Comparison of ENCODE assay signal across 8 cellular contexts in the genomic region with DNA sequence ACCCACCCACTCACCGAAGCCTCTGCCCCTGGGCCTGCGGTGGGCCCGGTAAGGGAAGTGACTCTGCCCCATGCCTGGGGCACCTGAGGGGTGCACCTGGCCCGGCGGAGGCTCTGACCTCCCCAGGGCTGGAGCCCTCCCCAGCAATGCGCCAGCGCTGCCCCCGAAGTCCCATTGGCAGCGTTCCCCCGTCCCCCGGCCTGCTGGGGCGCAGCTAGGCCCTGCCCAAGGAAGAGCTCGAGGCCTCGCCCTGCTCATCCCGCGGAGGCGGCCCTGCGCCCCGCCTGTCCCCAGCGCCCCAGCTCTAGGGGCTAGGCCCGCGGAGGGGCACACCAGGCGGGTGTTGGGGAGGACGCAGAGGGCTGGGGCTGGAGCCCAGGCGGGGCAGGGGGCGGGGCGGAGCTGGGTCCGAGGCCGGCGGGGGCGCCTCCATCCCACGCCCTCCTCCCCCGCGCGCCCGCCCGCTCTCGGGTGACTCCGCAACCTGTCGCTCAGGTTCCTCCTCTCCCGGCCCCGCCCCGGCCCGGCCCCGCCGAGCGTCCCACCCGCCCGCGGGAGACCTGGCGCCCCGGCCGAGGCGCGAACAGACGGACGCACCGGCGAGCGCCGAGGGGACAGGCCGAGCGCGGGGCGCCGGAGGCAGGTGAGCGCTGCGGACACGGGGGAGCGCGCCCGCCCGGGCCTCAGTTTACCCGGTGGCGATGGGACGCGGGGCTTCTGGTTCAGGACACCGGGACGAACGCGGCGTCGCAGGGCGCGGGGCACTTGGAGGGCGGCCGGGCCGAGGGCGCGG. TPM values are rescaled to one million over a fixed set of nuclear protein-coding genes. Genes with fewer than 3 reads are reported as not detected.
DNase-seq lines count a peak whose midpoint lies in the region; ATAC-seq and TF ChIP-seq lines count a peak whose summit lies in the region.

TSS of gene EPS8L2 (plus strand) at position 586 of the 793 bp plus-strand sequence. CDS start 3,177 bp downstream, outside the sequence.

- H3K27me3 Mint-ChIP-seq in GM23338 (ENCODE audit: insufficient read depth, low read depth, poor library complexity): peaks cover 7% of the 10 kb centered on the region
- peaks cover 11% of the 10 kb centered on the region for H3K27me3 Mint-ChIP-seq in activated CD4-positive, alpha-beta memory T cell treated with anti-CD3 and anti-CD28 coated beads, Interleukin-2, amount 10 ng/mL, durations not matched to agents 7 days and 5 days

- no peaks in the 10 kb centered on the region for H3K79me2 ChIP-seq in GM23338 (replicated peaks; ENCODE audit: insufficient read depth)

- TF ChIP-seq POLR2A in gastrocnemius medialis (IDR thresholded peaks at IDR 0.05): no peak

- no peak within 1 kb of the TSS for H3K27ac ChIP-seq in GM23338 (ENCODE audit: low read depth)
- peak within 1 kb of the TSS in 1 of 4 donors; percentile 13 for H3K27ac ChIP-seq in gastrocnemius medialis

- POLR2A ChIA-PET in activated CD4-positive, alpha-beta memory T cell treated with anti-CD3 and anti-CD28 coated beads, Interleukin-2, amount 10 ng/mL, durations not matched to agents 7 days and 5 days (lab: Charles Lee): interaction anchor here (0.8 kb wide), 1 partner anchor 9 kb away, joined by 3 read pairs; no protein-coding TSS in a partner anchor

- no peaks in the 10 kb centered on the region for H3K36me3 Mint-ChIP-seq in GM23338 (ENCODE audit: low read depth)
- peaks cover 3% of the 10 kb centered on the region for H3K36me3 Mint-ChIP-seq in activated CD4-positive, alpha-beta memory T cell treated with anti-CD3 and anti-CD28 coated beads, Interleukin-2, amount 10 ng/mL, durations not matched to agents 7 days and 5 days (ENCODE audit: low read depth)

- H3K36me3 ChIP-seq in GM23338 (ENCODE audit: insufficient read depth): no peaks in the 10 kb centered on the region
- peaks cover 0 to 11% of the 10 kb centered on the region in 2 donors for H3K36me3 ChIP-seq in gastrocnemius medialis

- in situ Hi-C loops in gastrocnemius medialis (cut with MboI; ENCODE audit: low sequenced_read_pairs in 4 of 4): loop anchor here in 3 of 4 donors (25.0 kb wide), 1 partner anchor 144 kb away; the partner anchor contains the start of genes LMNTD2 (in 3 of the 3) and RASSF7 (in 3 of the 3)

- H3K9me3 Mint-ChIP-seq in GM23338: no peaks in the 10 kb centered on the region
- no peaks in the 10 kb centered on the region for H3K9me3 Mint-ChIP-seq in activated CD4-positive, alpha-beta memory T cell treated with anti-CD3 and anti-CD28 coated beads, Interleukin-2, amount 10 ng/mL, durations not matched to agents 7 days and 5 days

- no peaks in the 10 kb centered on the region for H3K9me2 ChIP-seq in GM23338 (ENCODE audit: insufficient read depth)

- intact Hi-C loops in left ventricle myocardium superior (cut with micrococcal nuclease): no loop called here
- intact Hi-C loops in gastrocnemius medialis (cut with DNase I; ENCODE audit: low total_unique reads): no loop called here

- TF ChIP-seq CTCF in GM23338 (conservative IDR thresholded peaks at IDR 0.05; ENCODE audit: low read depth in 2 of 2) (no peak), gastrocnemius medialis (IDR thresholded peaks at IDR 0.05 in 4 of 5, conservative IDR thresholded peaks at IDR 0.05 in 1 of 5) (no peak)

- H2AFZ ChIP-seq in GM23338: peak within 1 kb of the TSS; percentile 47

- peak; percentile 69 for DNase-seq in GM23338 (ENCODE audit: low spot score)
- DNase-seq in activated CD4-positive, alpha-beta memory T cell treated with anti-CD3 and anti-CD28 coated beads, Interleukin-2, amount 10 ng/mL, durations not matched to agents 7 days and 5 days: no peak
- DNase-seq in left ventricle myocardium superior: no peak
- DNase-seq in gastrocnemius medialis: peak in 1 of 2 donors; percentile 12
- DNase-seq in DMS79 (lab: John Stamatoyannopoulos, UW): no peak

- 0 out of 2 replicates have a peak, but pooled peaks cover 18% of the 10 kb centered on the region for H3F3A ChIP-seq in GM23338 (replicated peaks; ENCODE audit: low read depth)

- H4K20me1 ChIP-seq in GM23338 (replicated peaks; ENCODE audit: insufficient read depth): no peaks in the 10 kb centered on the region

- CTCF ChIA-PET in activated CD4-positive, alpha-beta memory T cell treated with anti-CD3 and anti-CD28 coated beads, Interleukin-2, amount 10 ng/mL, durations not matched to agents 7 days and 5 days (lab: Charles Lee): no interaction called here

- H3K4me3 ChIP-seq in GM23338 (peak within 1 kb of the TSS; percentile 65), gastrocnemius medialis (peak within 1 kb of the TSS; percentile 27 to 36 (median 30))

- H3K27me3 ChIP-seq in GM23338 (ENCODE audit: insufficient read depth): no peaks in the 10 kb centered on the region
- H3K27me3 ChIP-seq in gastrocnemius medialis: peaks cover 27 to 41% (median 33%) of the 10 kb centered on the region in 3 donors

- H3K4me1 Mint-ChIP-seq in GM23338: peaks cover 21% of the 10 kb centered on the region
- peaks cover 5% of the 10 kb centered on the region for H3K4me1 Mint-ChIP-seq in activated CD4-positive, alpha-beta memory T cell treated with anti-CD3 and anti-CD28 coated beads, Interleukin-2, amount 10 ng/mL, durations not matched to agents 7 days and 5 days

- H3K4me1 ChIP-seq in GM23338 (ENCODE audit: insufficient read depth): peaks cover 19% of the 10 kb centered on the region
- H3K4me1 ChIP-seq in gastrocnemius medialis: peaks cover 0 to 19% of the 10 kb centered on the region in 2 donors

- no peak within 1 kb of the TSS for H3K27ac Mint-ChIP-seq in GM23338
- H3K27ac Mint-ChIP-seq in activated CD4-positive, alpha-beta memory T cell treated with anti-CD3 and anti-CD28 coated beads, Interleukin-2, amount 10 ng/mL, durations not matched to agents 7 days and 5 days: no peak within 1 kb of the TSS

- H3K9me3 ChIP-seq in gastrocnemius medialis: no peaks in the 10 kb centered on the region

- peak within 1 kb of the TSS; percentile 64 for H3K4me3 Mint-ChIP-seq in GM23338
- no peak within 1 kb of the TSS for H3K4me3 Mint-ChIP-seq in activated CD4-positive, alpha-beta memory T cell treated with anti-CD3 and anti-CD28 coated beads, Interleukin-2, amount 10 ng/mL, durations not matched to agents 7 days and 5 days

- H3K4me2 ChIP-seq in GM23338: peak within 1 kb of the TSS; percentile 88

- ATAC-seq in GM23338: peak; percentile 41
- ATAC-seq in left ventricle myocardium superior: peak; percentile 18
- ATAC-seq in gastrocnemius medialis: peak in 1 of 2 donors; percentile 12
- no peak for ATAC-seq in GM18868 (IDR thresholded peaks at IDR 0.05; ENCODE audit: unreplicated experiment)
- ATAC-seq in GM21786 (IDR thresholded peaks at IDR 0.05; ENCODE audit: unreplicated experiment): no peak
- no peak for ATAC-seq in HG03520 (IDR thresholded peaks at IDR 0.05; ENCODE audit: unreplicated experiment)

TF ChIP-seq in GM23338, 12 proteins besides CTCF, POLR2A, EP300 and RAD21:
- TF ChIP-seq, protein P1, sequence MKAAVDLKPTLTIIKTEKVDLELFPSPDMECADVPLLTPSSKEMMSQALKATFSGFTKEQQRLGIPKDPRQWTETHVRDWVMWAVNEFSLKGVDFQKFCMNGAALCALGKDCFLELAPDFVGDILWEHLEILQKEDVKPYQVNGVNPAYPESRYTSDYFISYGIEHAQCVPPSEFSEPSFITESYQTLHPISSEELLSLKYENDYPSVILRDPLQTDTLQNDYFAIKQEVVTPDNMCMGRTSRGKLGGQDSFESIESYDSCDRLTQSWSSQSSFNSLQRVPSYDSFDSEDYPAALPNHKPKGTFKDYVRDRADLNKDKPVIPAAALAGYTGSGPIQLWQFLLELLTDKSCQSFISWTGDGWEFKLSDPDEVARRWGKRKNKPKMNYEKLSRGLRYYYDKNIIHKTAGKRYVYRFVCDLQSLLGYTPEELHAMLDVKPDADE (IDR thresholded peaks at IDR 0.05): no peak
- TF ChIP-seq STAT1 (IDR thresholded peaks at IDR 0.05; ENCODE audit: unreplicated experiment): no peak
- TF ChIP-seq JUNB (IDR thresholded peaks at IDR 0.05; ENCODE audit: unreplicated experiment): no peak
- TF ChIP-seq, protein P2, sequence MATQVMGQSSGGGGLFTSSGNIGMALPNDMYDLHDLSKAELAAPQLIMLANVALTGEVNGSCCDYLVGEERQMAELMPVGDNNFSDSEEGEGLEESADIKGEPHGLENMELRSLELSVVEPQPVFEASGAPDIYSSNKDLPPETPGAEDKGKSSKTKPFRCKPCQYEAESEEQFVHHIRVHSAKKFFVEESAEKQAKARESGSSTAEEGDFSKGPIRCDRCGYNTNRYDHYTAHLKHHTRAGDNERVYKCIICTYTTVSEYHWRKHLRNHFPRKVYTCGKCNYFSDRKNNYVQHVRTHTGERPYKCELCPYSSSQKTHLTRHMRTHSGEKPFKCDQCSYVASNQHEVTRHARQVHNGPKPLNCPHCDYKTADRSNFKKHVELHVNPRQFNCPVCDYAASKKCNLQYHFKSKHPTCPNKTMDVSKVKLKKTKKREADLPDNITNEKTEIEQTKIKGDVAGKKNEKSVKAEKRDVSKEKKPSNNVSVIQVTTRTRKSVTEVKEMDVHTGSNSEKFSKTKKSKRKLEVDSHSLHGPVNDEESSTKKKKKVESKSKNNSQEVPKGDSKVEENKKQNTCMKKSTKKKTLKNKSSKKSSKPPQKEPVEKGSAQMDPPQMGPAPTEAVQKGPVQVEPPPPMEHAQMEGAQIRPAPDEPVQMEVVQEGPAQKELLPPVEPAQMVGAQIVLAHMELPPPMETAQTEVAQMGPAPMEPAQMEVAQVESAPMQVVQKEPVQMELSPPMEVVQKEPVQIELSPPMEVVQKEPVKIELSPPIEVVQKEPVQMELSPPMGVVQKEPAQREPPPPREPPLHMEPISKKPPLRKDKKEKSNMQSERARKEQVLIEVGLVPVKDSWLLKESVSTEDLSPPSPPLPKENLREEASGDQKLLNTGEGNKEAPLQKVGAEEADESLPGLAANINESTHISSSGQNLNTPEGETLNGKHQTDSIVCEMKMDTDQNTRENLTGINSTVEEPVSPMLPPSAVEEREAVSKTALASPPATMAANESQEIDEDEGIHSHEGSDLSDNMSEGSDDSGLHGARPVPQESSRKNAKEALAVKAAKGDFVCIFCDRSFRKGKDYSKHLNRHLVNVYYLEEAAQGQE (IDR thresholded peaks at IDR 0.05; ENCODE audit: unreplicated experiment): no peak

RNA-seq across cellular contexts. Expression of gene EPS8L2, which starts in this region (rescaled TPM):
- total RNA-seq in GM23338 (2014; rRNA removed; shearing (Covaris generic)): 34.1 and 38.7 TPM in 2 replicates
- polyA plus RNA-seq in GM23338 (2016; fragmentation: Nextera tagmentation; extraction: Ambion mirVana): 56.5 and 59.4 TPM in 2 replicates
- 10 to 100 TPM; 16.2 to 19.4 TPM for total RNA-seq in activated CD4-positive, alpha-beta memory T cell treated with anti-CD3 and anti-CD28 coated beads, Interleukin-2, amount 10 ng/mL, durations not matched to agents 7 days and 5 days
- total RNA-seq in left ventricle myocardium superior (3.3 TPM), gastrocnemius medialis (1 to 10 TPM in 3 of 4 donors, under 1 TPM in 1; 0.42 to 3.3 (median 1.8) TPM)

Comparison
In these comparisons a context has a peak if more than half of its experiments do, and no peak if none do; other contexts are left out.
1. ATAC-seq: peak in GM23338 (single experiment) and left ventricle myocardium superior (single experiment); none in GM18868 (single experiment), GM21786 (single experiment) and HG03520 (single experiment).